In the genomic region with DNA sequence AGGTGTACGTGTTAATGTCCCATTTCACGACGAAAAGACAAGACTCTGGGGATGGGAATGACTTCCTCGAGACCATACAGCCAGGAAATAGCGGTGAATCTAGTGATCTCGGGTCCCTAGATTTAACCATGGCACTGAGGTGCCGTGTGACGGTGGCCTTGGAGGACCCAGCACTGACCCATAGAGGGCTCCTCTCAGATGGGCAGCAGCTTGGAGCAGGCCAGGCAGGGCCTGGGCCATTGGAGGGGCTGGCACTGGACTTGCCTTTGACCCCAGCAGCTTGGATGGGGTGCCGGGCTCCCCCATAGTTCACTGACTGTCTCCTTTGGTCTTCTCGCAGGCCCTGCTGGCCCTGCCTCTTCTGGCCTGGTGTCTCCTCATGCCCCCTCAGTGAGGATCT, we compare ENCODE assay signal across 17 cellular contexts. TPM values are rescaled to one million over a fixed set of nuclear protein-coding genes. Genes with fewer than 3 reads are reported as not detected.
A peak's percentile ranks its signal among the peaks of the same experiment; 100 is the strongest.
DNase-seq lines count a peak whose midpoint lies in the region; ATAC-seq and TF ChIP-seq lines count a peak whose summit lies in the region.
"Had no signal": no experiment of that assay in that cellular context is flagged by ENCODE, and none has a peak within 500 bp of the region (broad histone marks: within the 10 kb centered on the region; RNA-seq: fewer than 3 reads in every experiment).

No MANE protein-coding gene starts in this region.

- H3K9me3 Mint-ChIP-seq in activated B cell treated with CpG ODN at 0.5 μM for 24 hours, result no peaks in the 10 kb centered on the region
- H3K9me3 Mint-ChIP-seq in immature natural killer cell, result no peaks in the 10 kb centered on the region
- H3K9me3 Mint-ChIP-seq: H9 had no signal

- CTCF ChIA-PET in activated B cell treated with CpG ODN at 0.5 μM for 24 hours (lab: Charles Lee), result no interaction called here

- no peak overlapping the region for H3K4me3 Mint-ChIP-seq in activated B cell treated with CpG ODN at 0.5 μM for 24 hours
- no peak overlapping the region for H3K4me3 Mint-ChIP-seq in immature natural killer cell
- H3K4me3 Mint-ChIP-seq: CD4-positive, alpha-beta memory T cell; H9 had no signal

- no peak overlapping the region for H4K91ac ChIP-seq in neuronal stem cell (ENCODE audit: low read depth, low read length, poor library complexity)

- no peak overlapping the region for H2BK120ac ChIP-seq in neuronal stem cell (ENCODE audit: low read depth, low read length)

- WGBS in neuronal stem cell (ENCODE audit: extremely low coverage in 2 of 2, insufficient read length in 2 of 2, insufficient replicate concordance in 1 of 2), 2 donors, result no CpG with 5 or more reads among the region's 10 CpGs
- 92 to 95% methylated on average over 6 to 9 of the region's 10 CpGs for WGBS in esophagus squamous epithelium, 2 donors

- TF ChIP-seq POLR2A in esophagus squamous epithelium (IDR thresholded peaks at IDR 0.05), result no peak

- H3K4ac ChIP-seq in neuronal stem cell (ENCODE audit: low read length), result no peak overlapping the region

- no peak overlapping the region for H2AFZ ChIP-seq in neuronal stem cell (ENCODE audit: low read length)

- no peak overlapping the region for H3K9ac ChIP-seq in neuronal stem cell (ENCODE audit: low read depth, low read length, poor library complexity)

- no peak overlapping the region for H2BK12ac ChIP-seq in neuronal stem cell (ENCODE audit: low read length)

- H2BK5ac ChIP-seq in neuronal stem cell (ENCODE audit: low read length), result no peak overlapping the region

- POLR2A ChIA-PET in activated B cell treated with CpG ODN at 0.5 μM for 24 hours (lab: Charles Lee), result no interaction called here

- no peak overlapping the region for H3K14ac ChIP-seq in neuronal stem cell (ENCODE audit: low read length)

- no peak overlapping the region for H3K4me2 ChIP-seq in neuronal stem cell (ENCODE audit: insufficient read depth, low read length, poor library complexity, severe bottlenecking)
- H3K4me2 ChIP-seq: A549 had no signal

- peaks cover 2% of the 10 kb centered on the region for H3K79me1 ChIP-seq in neuronal stem cell (ENCODE audit: low read depth, low read length)

- H3K27ac Mint-ChIP-seq in activated B cell treated with CpG ODN at 0.5 μM for 24 hours (peak overlapping the region; percentile 81), immature natural killer cell (no peak overlapping the region)
- H3K27ac Mint-ChIP-seq: CD4-positive, alpha-beta memory T cell; H9 had no signal

- no peak overlapping the region for H3K27ac ChIP-seq in neuronal stem cell (replicated peaks; ENCODE audit: low read length)
- no peak overlapping the region for H3K27ac ChIP-seq in esophagus squamous epithelium
- H3K27ac ChIP-seq: 22Rv1, A549, C4-2B had no signal

- no peak overlapping the region for H3K18ac ChIP-seq in neuronal stem cell (ENCODE audit: low read length)

- H3K4me1 ChIP-seq in neuronal stem cell (ENCODE audit: control insufficient read depth in 2 of 2, insufficient read depth in 1 of 2, low read depth in 1 of 2, low read length in 2 of 2) (peaks cover 0 to 3% of the 10 kb centered on the region in 2 donors), esophagus squamous epithelium (no peaks in the 10 kb centered on the region)
- H3K4me1 ChIP-seq: A549 had no signal

- intact Hi-C loops in activated B cell treated with CpG ODN at 0.5 μM for 24 hours (cut with micrococcal nuclease), result loop anchor here (10.0 kb wide), 1 partner anchor 367 kb away; no protein-coding TSS in a partner anchor
- intact Hi-C loops in esophagus squamous epithelium (cut with DNase I), result no loop called here

- TF ChIP-seq CTCF in activated B cell treated with CpG ODN at 0.5 μM for 24 hours (IDR thresholded peaks at IDR 0.05) (no peak), esophagus squamous epithelium (IDR thresholded peaks at IDR 0.05) (no peak)

- no peaks in the 10 kb centered on the region for H3K36me3 ChIP-seq in neuronal stem cell (replicated peaks in 1 of 2; ENCODE audit: control insufficient read depth in 2 of 2, insufficient read depth in 2 of 2, low read length in 2 of 2)
- H3K36me3 ChIP-seq in esophagus squamous epithelium, result no peaks in the 10 kb centered on the region

- H3K36me3 Mint-ChIP-seq in activated B cell treated with CpG ODN at 0.5 μM for 24 hours (ENCODE audit: low read depth) (peaks cover 1% of the 10 kb centered on the region), immature natural killer cell (no peaks in the 10 kb centered on the region)
- H3K36me3 Mint-ChIP-seq: CD4-positive, alpha-beta memory T cell had no signal

- peak; percentile 32 for DNase-seq in activated CD8-positive, alpha-beta memory T cell treated with anti-CD3 and anti-CD28 coated beads for 24 hours
- no peak for DNase-seq in activated CD8-positive, alpha-beta memory T cell treated with anti-CD3 and anti-CD28 coated beads, Interleukin-2, amount 50 U/mL, for 48 hours
- DNase-seq in activated B cell treated with CpG ODN at 0.5 μM for 24 hours (no peak), neuronal stem cell (ENCODE audit: low spot score) (no peak), esophagus squamous epithelium (lab: John Stamatoyannopoulos, UW) (no peak), immature natural killer cell (no peak), AG08396 (ENCODE audit: low spot score) (no peak)
- DNase-seq: CD4-positive, alpha-beta memory T cell; DMS153; DMS79; GDM1; GOT3; H9 had no signal

- peaks cover 15% of the 10 kb centered on the region for H3K27me3 Mint-ChIP-seq in activated B cell treated with CpG ODN at 0.5 μM for 24 hours
- peaks cover 0 to 6% (median 2%) of the 10 kb centered on the region in 3 donors for H3K27me3 Mint-ChIP-seq in immature natural killer cell (ENCODE audit: low read depth in 3 of 3)

- peaks cover 0 to 4% (median 0%) of the 10 kb centered on the region in 3 experiments for H3K27me3 ChIP-seq in neuronal stem cell (ENCODE audit: control insufficient read depth in 3 of 3, insufficient read depth in 3 of 3, low read depth in 1 of 3, low read length in 3 of 3)
- peaks cover 0 to 52% (median 0%) of the 10 kb centered on the region in 4 donors for H3K27me3 ChIP-seq in esophagus squamous epithelium

- H2AK5ac ChIP-seq in neuronal stem cell (ENCODE audit: low read depth, low read length), result peak overlapping the region; percentile 95

- no peak overlapping the region for H3K23ac ChIP-seq in neuronal stem cell (ENCODE audit: low read depth, low read length, poor library complexity)

- ATAC-seq in activated B cell treated with CpG ODN at 0.5 μM for 24 hours (ENCODE audit: low read depth), result no peak
- ATAC-seq: A549 had no signal

- H3K9me3 ChIP-seq in neuronal stem cell (replicated peaks in 1 of 2; ENCODE audit: control insufficient read depth in 2 of 2, insufficient read depth in 1 of 2, low read depth in 1 of 2, low read length in 2 of 2), result no peaks in the 10 kb centered on the region
- H3K9me3 ChIP-seq in esophagus squamous epithelium, result no peaks in the 10 kb centered on the region
- H3K9me3 ChIP-seq: A549 had no signal

- peaks cover 69% of the 10 kb centered on the region for H3K4me1 Mint-ChIP-seq in activated B cell treated with CpG ODN at 0.5 μM for 24 hours
- no peaks in the 10 kb centered on the region for H3K4me1 Mint-ChIP-seq in immature natural killer cell
- H3K4me1 Mint-ChIP-seq: CD4-positive, alpha-beta memory T cell had no signal

- H2BK15ac ChIP-seq in neuronal stem cell (ENCODE audit: low read length), result peak overlapping the region; percentile 88

- H3K4me3 ChIP-seq in neuronal stem cell (ENCODE audit: low read length in 2 of 2), result no peak overlapping the region
- H3K4me3 ChIP-seq in esophagus squamous epithelium, result no peak overlapping the region
- H3K4me3 ChIP-seq: A549 had no signal

- no peak overlapping the region for H4K8ac ChIP-seq in neuronal stem cell (ENCODE audit: low read depth, low read length)

RNA-seq across cellular contexts. Expression of gene TCL1B, which starts 5.4 kb away (rescaled TPM):
- total RNA-seq in activated B cell treated with CpG ODN at 0.5 μM for 24 hours, result 1.1 and 1.2 TPM in 2 replicates
- 0.06 TPM for polyA plus RNA-seq in neuronal stem cell (2013, experiment 1 of 2)
- polyA plus RNA-seq in neuronal stem cell (2013, experiment 2 of 2), result 0.18 TPM
- not detected for total RNA-seq in esophagus squamous epithelium
- not detected for polyA plus RNA-seq in immature natural killer cell
- total RNA-seq: CD4-positive, alpha-beta memory T cell; HT-29 had no signal
- polyA plus RNA-seq: A549; CD4-positive, alpha-beta memory T cell had no signal

RNA-seq across cellular contexts. Expression of gene TCL1A, which starts 22.3 kb away (rescaled TPM):
- total RNA-seq in activated B cell treated with CpG ODN at 0.5 μM for 24 hours (228 and 234 TPM in 2 replicates), esophagus squamous epithelium (not detected)
- polyA plus RNA-seq in neuronal stem cell (2013, experiment 1 of 2), result 0.07 TPM
- polyA plus RNA-seq in neuronal stem cell (2013, experiment 2 of 2), result 0.06 TPM
- 1 to 10 TPM; 1.2 to 3.2 (median 1.6) TPM for polyA plus RNA-seq in immature natural killer cell
- total RNA-seq: CD4-positive, alpha-beta memory T cell; H9; HT-29 had no signal
- polyA plus RNA-seq: A549 had no signal

Comparison
In these comparisons a context has a peak if more than half of its experiments do, and no peak if none do; other contexts are left out.
1. RNA of gene TCL1A, which starts 22.3 kb away (total RNA-seq): 228 to 234 TPM in activated B cell treated with CpG ODN at 0.5 μM for 24 hours; not detected in esophagus squamous epithelium; every median in the first group is over 100 times any median in the second.